15 cellular contexts compared by ENCODE assay signal in genomic region chr16:52498640-52499039, GRCh38. TPM values are rescaled to one million over a fixed set of nuclear protein-coding genes. Genes with fewer than 3 reads are reported as not detected.
A peak's percentile ranks its signal among the peaks of the same experiment; 100 is the strongest.
DNase-seq lines count a peak whose midpoint lies in the region; FAIRE-seq and TF ChIP-seq lines count a peak whose summit lies in the region.
"Had no signal": no experiment of that assay in that cellular context is flagged by ENCODE, and none has a peak within 500 bp of the region (broad histone marks: within the 10 kb centered on the region; RNA-seq: fewer than 3 reads in every experiment).

No MANE protein-coding gene starts in this region.

- H3K4me1 Mint-ChIP-seq in type B pancreatic cell (ENCODE audit: unreplicated experiment) = peaks cover 34% of the 10 kb centered on the region
- H3K4me1 Mint-ChIP-seq: activated B cell treated with CpG ODN at 0.5 μM for 24 hours had no signal

- H3K36me3 Mint-ChIP-seq in type B pancreatic cell = no peaks in the 10 kb centered on the region

- H3K27ac Mint-ChIP-seq in type B pancreatic cell = no peak overlapping the region
- H3K27ac Mint-ChIP-seq: activated B cell treated with CpG ODN at 0.5 μM for 24 hours had no signal

- no TSS peak for BruUV-seq in OCI-LY7 (replicated peaks; lab: Mats Ljungman, UMichigan)

- no peak overlapping the region for H2AFZ ChIP-seq in OCI-LY7 (ENCODE audit: low read length)
- H2AFZ ChIP-seq: hepatocyte had no signal

- intact Hi-C loops in OCI-LY7 (cut with micrococcal nuclease; ENCODE audit: unreplicated experiment) = no loop called here

- no peaks in the 10 kb centered on the region for H3K36me3 ChIP-seq in OCI-LY7 (ENCODE audit: insufficient read depth, low read length)
- H3K36me3 ChIP-seq: tibial artery had no signal

- CTCF ChIA-PET in OCI-LY7 (lab: Charles Lee; ENCODE audit: unreplicated experiment) = no interaction called here

- peak overlapping the region; percentile 46 for H3K4me3 Mint-ChIP-seq in type B pancreatic cell
- H3K4me3 Mint-ChIP-seq: activated B cell treated with CpG ODN at 0.5 μM for 24 hours had no signal

- POLR2A ChIA-PET in OCI-LY7 (lab: Charles Lee) = no interaction called here

- H3K27me3 ChIP-seq in layer of hippocampus (ENCODE audit: control insufficient read depth, insufficient read depth, low read length) = no peaks in the 10 kb centered on the region
- H3K27me3 ChIP-seq: hepatocyte, tibial artery had no signal

- H3K79me2 ChIP-seq in OCI-LY7 (ENCODE audit: insufficient read depth, low read depth, low read length) = no peaks in the 10 kb centered on the region

- H3K27me3 Mint-ChIP-seq in type B pancreatic cell = peaks cover 38% of the 10 kb centered on the region
- H3K27me3 Mint-ChIP-seq: activated B cell treated with CpG ODN at 0.5 μM for 24 hours had no signal

- peak overlapping the region; percentile 47 for H3K27ac ChIP-seq in angular gyrus (ENCODE audit: low read depth, low read length)
- peak overlapping the region; percentile 59 for H3K27ac ChIP-seq in layer of hippocampus (ENCODE audit: low read depth, low read length)
- H3K27ac ChIP-seq in OCI-LY7 (ENCODE audit: low read depth, low read length, poor library complexity, severe bottlenecking) = no peak overlapping the region
- H3K27ac ChIP-seq: hepatocyte, tibial artery had no signal

- H3K9me3 Mint-ChIP-seq in type B pancreatic cell = no peaks in the 10 kb centered on the region
- H3K9me3 Mint-ChIP-seq: activated B cell treated with CpG ODN at 0.5 μM for 24 hours had no signal

- FAIRE-seq in RCC 7860 (lab: Jason Lieb, UNC) = no peak
- no peak for FAIRE-seq in D721Med (lab: Jason Lieb, UNC)

- no peaks in the 10 kb centered on the region for H4K20me1 ChIP-seq in OCI-LY7 (ENCODE audit: insufficient read depth, low read length)

- no peak overlapping the region for H3K4me3 ChIP-seq in OCI-LY7 (ENCODE audit: low read depth, low read length, poor library complexity, severe bottlenecking)
- H3K4me3 ChIP-seq: hepatocyte, tibial artery had no signal

- H3K4me2 ChIP-seq in OCI-LY7 (ENCODE audit: low read length) = no peak overlapping the region
- H3K4me2 ChIP-seq: hepatocyte had no signal

- DNase-seq in NCI-H82 (lab: John Stamatoyannopoulos, UW) = peak; percentile 17
- no peak for DNase-seq in NCI-H82 treated with DMSO at 0.1 percent for 48 hours (lab: John Stamatoyannopoulos, UW; ENCODE audit: unreplicated experiment)
- no peak for DNase-seq in type B pancreatic cell (ENCODE audit: extremely low spot score, unreplicated experiment)
- no peak for DNase-seq in OCI-LY7 (ENCODE audit: low spot score)
- no peak for DNase-seq in RCC 7860 (ENCODE audit: low spot score)
- no peak for DNase-seq in D721Med (ENCODE audit: insufficient read length, low spot score)
- DNase-seq: activated B cell treated with CpG ODN at 0.5 μM for 24 hours; activated naive CD4-positive, alpha-beta T cell treated with anti-CD3 and anti-CD28 coated beads, Interleukin-2, amount 50 U/mL, for 16 hours; mammary epithelial cell; NCI-H1105; tibial artery had no signal

- no peaks in the 10 kb centered on the region for H3K9me3 ChIP-seq in OCI-LY7 (ENCODE audit: low read length)
- H3K9me3 ChIP-seq: tibial artery had no signal

- no peaks in the 10 kb centered on the region for H3K4me1 ChIP-seq in OCI-LY7 (ENCODE audit: insufficient read depth, low read length, poor library complexity, severe bottlenecking)
- H3K4me1 ChIP-seq: tibial artery had no signal

- no peaks in the 10 kb centered on the region for H3K9me2 ChIP-seq in OCI-LY7 (ENCODE audit: insufficient read depth, low read length)

- no peak for TF ChIP-seq CTCF in type B pancreatic cell (conservative IDR thresholded peaks at IDR 0.05)
- no peak for TF ChIP-seq CTCF in OCI-LY7 (conservative IDR thresholded peaks at IDR 0.05; ENCODE audit: low read length)
- TF ChIP-seq CTCF in D721Med (IDR thresholded peaks at IDR 0.05; ENCODE audit: insufficient read depth, missing control alignments) = no peak

RNA-seq across cellular contexts. Expression of gene TOX3, which starts 48.3 kb away (rescaled TPM):
- total RNA-seq in type B pancreatic cell (ENCODE audit: low replicate concordance) (14.7 and 18.4 TPM in 2 replicates), OCI-LY7 (2022) (not detected in 2 replicates)
- not detected in 2 replicates for total RNA-seq in OCI-LY7 (2014; rRNA removed; shearing (Covaris generic))
- total RNA-seq: activated B cell treated with CpG ODN at 0.5 μM for 24 hours, posterior vena cava had no signal

Comparison
In these comparisons a context has a peak if more than half of its experiments do, and no peak if none do; other contexts are left out.
1. RNA of gene TOX3, which starts 48.3 kb away (total RNA-seq): 14.7 to 18.4 TPM in type B pancreatic cell; not detected in OCI-LY7; every median in the first group is over 10 times any median in the second.